15 cellular contexts compared by ENCODE assay signal in the genomic region with DNA sequence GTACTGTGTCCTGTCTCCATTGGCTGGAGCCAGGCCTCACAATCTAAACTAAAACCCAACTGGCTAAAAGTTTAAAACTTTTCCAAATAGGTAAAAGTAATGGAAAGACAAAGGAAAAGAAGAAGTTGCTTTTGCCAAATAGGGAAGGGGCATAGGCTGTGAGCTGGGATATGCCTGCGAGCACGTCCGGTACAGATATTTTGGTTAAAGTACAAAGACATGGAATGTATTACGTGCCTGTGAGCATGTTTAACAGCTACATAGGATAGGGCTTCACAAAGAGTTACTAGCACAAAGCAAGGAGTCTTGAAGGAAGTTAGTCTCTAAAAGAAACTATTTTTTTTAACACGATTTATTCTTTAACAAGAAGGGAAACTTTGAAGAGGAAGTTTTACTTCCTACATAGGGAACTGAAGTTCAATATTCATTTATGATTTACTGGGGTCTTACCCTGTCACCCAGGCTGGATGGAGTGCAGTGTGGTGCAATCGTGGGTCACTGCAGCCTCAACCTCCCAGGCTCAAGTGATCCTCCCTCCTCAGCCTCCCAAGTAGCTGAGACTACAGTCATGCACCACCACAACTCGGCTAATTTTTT. TPM values are rescaled to one million over a fixed set of nuclear protein-coding genes. Genes with fewer than 3 reads are reported as not detected.
"Had no signal": no experiment of that assay in that cellular context is flagged by ENCODE, and none has a peak within 500 bp of the region (broad histone marks: within the 10 kb centered on the region; RNA-seq: fewer than 3 reads in every experiment).

No MANE protein-coding gene starts in this region.

- H3K36me3 Mint-ChIP-seq: activated naive CD4-positive, alpha-beta T cell treated with anti-CD3 and anti-CD28 coated beads, Interleukin-2, amount 50 U/mL, for 24 hours; naive thymus-derived CD8-positive, alpha-beta T cell; stimulated activated effector memory CD8-positive, alpha-beta T cell treated with anti-CD3 and anti-CD28 coated beads, Interleukin-12 subunit alpha, Interleukin-12 subunit beta, amount 100 ng/mL, for 72 hours had no signal

- H3K27me3 Mint-ChIP-seq: activated naive CD4-positive, alpha-beta T cell treated with anti-CD3 and anti-CD28 coated beads, Interleukin-2, amount 50 U/mL, for 24 hours had no signal

- H3K9me3 Mint-ChIP-seq: activated naive CD4-positive, alpha-beta T cell treated with anti-CD3 and anti-CD28 coated beads, Interleukin-2, amount 50 U/mL, for 24 hours; stimulated activated effector memory CD8-positive, alpha-beta T cell treated with anti-CD3 and anti-CD28 coated beads, Interleukin-12 subunit alpha, Interleukin-12 subunit beta, amount 100 ng/mL, for 72 hours had no signal

- H3K27ac Mint-ChIP-seq: activated naive CD4-positive, alpha-beta T cell treated with anti-CD3 and anti-CD28 coated beads, Interleukin-2, amount 50 U/mL, for 24 hours; activated T-cell treated with anti-CD3 and anti-CD28 coated beads, Interleukin-2, amount 50 U/mL, for 24 hours; endodermal cell; stimulated activated effector memory CD8-positive, alpha-beta T cell treated with anti-CD3 and anti-CD28 coated beads, Interleukin-12 subunit alpha, Interleukin-12 subunit beta, amount 100 ng/mL, for 72 hours had no signal

- ATAC-seq: left lobe of liver; naive thymus-derived CD8-positive, alpha-beta T cell; stimulated activated effector memory CD8-positive, alpha-beta T cell treated with anti-CD3 and anti-CD28 coated beads, Interleukin-12 subunit alpha, Interleukin-12 subunit beta, amount 100 ng/mL, for 72 hours had no signal

- DNase-seq: activated CD4-positive, alpha-beta T cell treated with anti-CD3 and anti-CD28 coated beads for 1 hour; activated CD4-positive, alpha-beta T cell treated with anti-CD3 and anti-CD28 coated beads, Interleukin-2, amount 50 U/mL, for 4 hours; activated effector memory CD4-positive, alpha-beta T cell treated with Interleukin-2 at 50 U/mL for 16 hours; activated T-cell treated with anti-CD3 and anti-CD28 coated beads, Interleukin-2, amount 50 U/mL, for 24 hours; adrenal gland; endodermal cell; naive thymus-derived CD8-positive, alpha-beta T cell had no signal

- H3K4me1 Mint-ChIP-seq: activated naive CD4-positive, alpha-beta T cell treated with anti-CD3 and anti-CD28 coated beads, Interleukin-2, amount 50 U/mL, for 24 hours; stimulated activated effector memory CD8-positive, alpha-beta T cell treated with anti-CD3 and anti-CD28 coated beads, Interleukin-12 subunit alpha, Interleukin-12 subunit beta, amount 100 ng/mL, for 72 hours had no signal

- H3K4me3 Mint-ChIP-seq: activated naive CD4-positive, alpha-beta T cell treated with anti-CD3 and anti-CD28 coated beads, Interleukin-2, amount 50 U/mL, for 24 hours; activated T-cell treated with anti-CD3 and anti-CD28 coated beads, Interleukin-2, amount 50 U/mL, for 24 hours; endodermal cell; naive thymus-derived CD8-positive, alpha-beta T cell; stimulated activated effector memory CD8-positive, alpha-beta T cell treated with anti-CD3 and anti-CD28 coated beads, Interleukin-12 subunit alpha, Interleukin-12 subunit beta, amount 100 ng/mL, for 72 hours had no signal

RNA-seq across cellular contexts. Expression of a gene that starts 43.0 kb away (rescaled TPM):
- total RNA-seq: epithelial cell of proximal tubule; lung microvascular endothelial cell; mononuclear cell; naive thymus-derived CD8-positive, alpha-beta T cell; renal cortical epithelial cell; subcutaneous adipose tissue had no signal
